Comparison of ENCODE assay signal across 14 cellular contexts in genomic region chr17:61572547-61572946, GRCh38. TPM values are rescaled to one million over a fixed set of nuclear protein-coding genes. Genes with fewer than 3 reads are reported as not detected.
"Had no signal": no experiment of that assay in that cellular context is flagged by ENCODE, and none has a peak within 500 bp of the region (broad histone marks: within the 10 kb centered on the region; RNA-seq: fewer than 3 reads in every experiment).

No MANE protein-coding gene starts in this region.

RNA-seq across cellular contexts. Expression of gene NACA2, which starts 18.5 kb away (rescaled TPM):
- total RNA-seq: stomach, subcutaneous adipose tissue, suprapubic skin, temporal lobe, thoracic aorta, thyroid gland, tibial nerve, transverse colon, upper lobe of left lung, upper lobe of right lung, ureter, urinary bladder, uterus, vagina had no signal
